Comparison of ENCODE assay signal across 14 cellular contexts in genomic region chr1:224181453-224181810, GRCh38. TPM values are rescaled to one million over a fixed set of nuclear protein-coding genes. Genes with fewer than 3 reads are reported as not detected.
DNase-seq lines count a peak whose midpoint lies in the region; ATAC-seq, FAIRE-seq and TF ChIP-seq lines count a peak whose summit lies in the region.
"Had no signal": no experiment of that assay in that cellular context is flagged by ENCODE, and none has a peak within 500 bp of the region (broad histone marks: within the 10 kb centered on the region; RNA-seq: fewer than 3 reads in every experiment).

No MANE protein-coding gene starts in this region.

- H3K4me1 ChIP-seq in keratinocyte (ENCODE audit: control insufficient read depth, extremely low read depth, insufficient read depth, low read length) (peaks cover 30% of the 10 kb centered on the region), small intestine (ENCODE audit: control insufficient read depth in 2 of 2, insufficient read depth in 1 of 2, low read depth in 1 of 2, low read length in 1 of 2) (peaks cover 0 to 3% of the 10 kb centered on the region in 2 donors)

- FAIRE-seq in keratinocyte (lab: Jason Lieb, UNC) (no peak), small intestine (lab: Jason Lieb, UNC) (no peak)

- peaks cover 32% of the 10 kb centered on the region for H3K4me1 Mint-ChIP-seq in activated naive CD4-positive, alpha-beta T cell treated with anti-CD3 and anti-CD28 coated beads for 36 hours (ENCODE audit: low read depth)
- H3K4me1 Mint-ChIP-seq in WTC11 (peaks cover 31% of the 10 kb centered on the region), type B pancreatic cell (ENCODE audit: unreplicated experiment) (peaks cover 16% of the 10 kb centered on the region)

- whole genome bisulfite sequencing in small intestine, 3 donors = 84 to 95% (median 94%) methylated on average over 4 of the region's 4 CpGs

- intact Hi-C loops in activated naive CD4-positive, alpha-beta T cell treated with anti-CD3 and anti-CD28 coated beads for 36 hours (cut with micrococcal nuclease) = loop anchor here (5.0 to 10.0 kb wide), 4 partner anchors 443 to 1467 kb away; partner anchors contain the start of genes AIDA, BROX, CAPN2 and LBR

- peaks cover 33% of the 10 kb centered on the region for H3K79me2 ChIP-seq in keratinocyte (ENCODE audit: control insufficient read depth, insufficient read depth, low read length)

- H3K27me3 ChIP-seq in keratinocyte (ENCODE audit: control insufficient read depth, extremely low read depth, insufficient read depth, low read length) (no peaks in the 10 kb centered on the region), small intestine (ENCODE audit: control insufficient read depth in 2 of 2, insufficient read depth in 2 of 2, low read length in 2 of 2) (no peaks in the 10 kb centered on the region)

- H3K27ac ChIP-seq in keratinocyte (ENCODE audit: control insufficient read depth, insufficient read depth, low read length) (peak overlapping the region; percentile 73), small intestine (ENCODE audit: low read depth in 1 of 2, low read length in 1 of 2) (peak overlapping the region in 1 of 2 donors; percentile 45)
- H3K27ac ChIP-seq: psoas muscle had no signal

- dilution Hi-C loops in keratinocyte (cut with MboI; ENCODE audit: extremely low pct_ligation_motif_present, low sequenced_read_pairs) = no loop called here

- peak overlapping the region; percentile 88 for H3K9ac ChIP-seq in keratinocyte (ENCODE audit: control insufficient read depth, extremely low read depth, insufficient read depth, low read length)

- no peak for ATAC-seq in WTC11
- ATAC-seq: psoas muscle, SK-N-SH treated with all-trans-retinoic acid at 6 μM for 48 hours had no signal

- H3K36me3 Mint-ChIP-seq in activated naive CD4-positive, alpha-beta T cell treated with anti-CD3 and anti-CD28 coated beads for 36 hours (ENCODE audit: low read depth) = peaks cover 2% of the 10 kb centered on the region
- H3K36me3 Mint-ChIP-seq in WTC11 (0 out of 2 replicates have a peak, but pooled peaks cover 2% of the 10 kb centered on the region), type B pancreatic cell (peaks cover 4% of the 10 kb centered on the region)

- H3K36me3 ChIP-seq in keratinocyte (ENCODE audit: control insufficient read depth in 2 of 2, extremely low read depth in 1 of 2, insufficient read depth in 2 of 2, low read length in 2 of 2) = no peaks in the 10 kb centered on the region
- H3K36me3 ChIP-seq in small intestine (ENCODE audit: control insufficient read depth in 2 of 2, insufficient read depth in 2 of 2, low read length in 2 of 2) = no peaks in the 10 kb centered on the region

- H3K4me3 ChIP-seq in keratinocyte (ENCODE audit: control insufficient read depth in 2 of 3, extremely low read depth in 1 of 3, insufficient read depth in 2 of 3, low read depth in 1 of 3, low read length in 3 of 3) (no peak overlapping the region), small intestine (ENCODE audit: low read depth in 1 of 2, low read length in 2 of 2) (no peak overlapping the region)

- peak overlapping the region; percentile 82 for H3K4me3 Mint-ChIP-seq in activated naive CD4-positive, alpha-beta T cell treated with anti-CD3 and anti-CD28 coated beads for 36 hours
- 0 out of 2 replicates have a peak overlapping the region, but pooled peaks have one; percentile 78 for H3K4me3 Mint-ChIP-seq in WTC11
- peak overlapping the region; percentile 85 for H3K4me3 Mint-ChIP-seq in type B pancreatic cell
- H3K4me3 Mint-ChIP-seq: dendritic cell treated with granulocyte-macrophage colony-stimulating factor and Interleukin-4, amounts not matched to agents 40 ng/mL and 50 ng/mL, for 4 days had no signal

- CTCF ChIA-PET in activated naive CD4-positive, alpha-beta T cell treated with anti-CD3 and anti-CD28 coated beads for 36 hours (lab: Charles Lee) = interaction anchor here (0.7 to 3.7 kb wide), 2 partner anchors 12 to 368 kb away, joined by 3 to 16 read pairs; no protein-coding TSS in a partner anchor
- CTCF ChIA-PET in WTC11 (lab: Charles Lee) = no interaction called here

- no peaks in the 10 kb centered on the region for H4K20me1 ChIP-seq in keratinocyte (ENCODE audit: control insufficient read depth, extremely low read depth, insufficient read depth, low read length)

- H3K27ac Mint-ChIP-seq in activated naive CD4-positive, alpha-beta T cell treated with anti-CD3 and anti-CD28 coated beads for 36 hours = no peak overlapping the region
- H3K27ac Mint-ChIP-seq in WTC11 = no peak overlapping the region
- peak overlapping the region; percentile 89 for H3K27ac Mint-ChIP-seq in type B pancreatic cell

- H3K27me3 Mint-ChIP-seq in activated naive CD4-positive, alpha-beta T cell treated with anti-CD3 and anti-CD28 coated beads for 36 hours (ENCODE audit: low read depth) = no peaks in the 10 kb centered on the region
- H3K27me3 Mint-ChIP-seq in WTC11 (ENCODE audit: low read depth) = no peaks in the 10 kb centered on the region; the same call in 1 of the 2 replicates
- no peaks in the 10 kb centered on the region for H3K27me3 Mint-ChIP-seq in type B pancreatic cell
- H3K27me3 Mint-ChIP-seq: dendritic cell treated with granulocyte-macrophage colony-stimulating factor and Interleukin-4, amounts not matched to agents 40 ng/mL and 50 ng/mL, for 4 days had no signal

- POLR2A ChIA-PET in WTC11 (lab: Charles Lee) = no interaction called here

- H2AFZ ChIP-seq in keratinocyte (ENCODE audit: control insufficient read depth, low read length) = peak overlapping the region; percentile 57

- TF ChIP-seq CTCF in WTC11 (IDR thresholded peaks at IDR 0.05) (no peak), keratinocyte (optimal IDR thresholded peaks at IDR 0.05 in 1 of 3, IDR thresholded peaks at IDR 0.05 in 1 of 3, conservative IDR thresholded peaks at IDR 0.05 in 1 of 3; ENCODE audit: extremely low read depth in 1 of 3, insufficient read depth in 2 of 3, low read length in 3 of 3) (no peak), type B pancreatic cell (conservative IDR thresholded peaks at IDR 0.05) (no peak)

- peak overlapping the region; percentile 86 for H3K4me2 ChIP-seq in keratinocyte (ENCODE audit: control insufficient read depth, extremely low read depth, insufficient read depth, low read depth, low read length)

- H3K9me3 Mint-ChIP-seq in activated naive CD4-positive, alpha-beta T cell treated with anti-CD3 and anti-CD28 coated beads for 36 hours = no peaks in the 10 kb centered on the region
- H3K9me3 Mint-ChIP-seq in WTC11 (no peaks in the 10 kb centered on the region), type B pancreatic cell (no peaks in the 10 kb centered on the region)
- H3K9me3 Mint-ChIP-seq: dendritic cell treated with granulocyte-macrophage colony-stimulating factor and Interleukin-4, amounts not matched to agents 40 ng/mL and 50 ng/mL, for 4 days had no signal

- H3K9me1 ChIP-seq in keratinocyte (ENCODE audit: control insufficient read depth, extremely low read depth, insufficient read depth, low read length) = no peaks in the 10 kb centered on the region

- DNase-seq in activated naive CD4-positive, alpha-beta T cell treated with anti-CD3 and anti-CD28 coated beads for 36 hours = no peak
- DNase-seq in activated naive CD4-positive, alpha-beta T cell treated with anti-CD3 and anti-CD28 coated beads, Interleukin-2, amount 50 U/mL, for 16 hours = no peak
- DNase-seq in WTC11 (ENCODE audit: low spot score) (no peak), keratinocyte (ENCODE audit: low read depth, low spot score) (no peak), type B pancreatic cell (ENCODE audit: extremely low spot score, unreplicated experiment) (no peak), small intestine (no peak), pons (ENCODE audit: low spot score) (no peak)
- DNase-seq in activated CD4-positive, CD25-positive, alpha-beta regulatory T cell treated with anti-CD3 and anti-CD28 coated beads, Interleukin-2, amount 50 U/mL, for 72 hours = no peak
- DNase-seq: anterior cingulate cortex, EL, OCI-M1, psoas muscle had no signal

- H3K9me3 ChIP-seq in keratinocyte (ENCODE audit: control insufficient read depth, low read depth, low read length) (no peaks in the 10 kb centered on the region), small intestine (ENCODE audit: control insufficient read depth, low read depth) (no peaks in the 10 kb centered on the region)
- H3K9me3 ChIP-seq: psoas muscle had no signal

TF ChIP-seq in WTC11, 78 proteins besides CTCF, POLR2A, EP300 and RAD21 (continues in another document):
- TF ChIP-seq, protein P1, sequence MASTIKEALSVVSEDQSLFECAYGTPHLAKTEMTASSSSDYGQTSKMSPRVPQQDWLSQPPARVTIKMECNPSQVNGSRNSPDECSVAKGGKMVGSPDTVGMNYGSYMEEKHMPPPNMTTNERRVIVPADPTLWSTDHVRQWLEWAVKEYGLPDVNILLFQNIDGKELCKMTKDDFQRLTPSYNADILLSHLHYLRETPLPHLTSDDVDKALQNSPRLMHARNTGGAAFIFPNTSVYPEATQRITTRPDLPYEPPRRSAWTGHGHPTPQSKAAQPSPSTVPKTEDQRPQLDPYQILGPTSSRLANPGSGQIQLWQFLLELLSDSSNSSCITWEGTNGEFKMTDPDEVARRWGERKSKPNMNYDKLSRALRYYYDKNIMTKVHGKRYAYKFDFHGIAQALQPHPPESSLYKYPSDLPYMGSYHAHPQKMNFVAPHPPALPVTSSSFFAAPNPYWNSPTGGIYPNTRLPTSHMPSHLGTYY (CRISPR knock-in tag; IDR thresholded peaks at IDR 0.05) = no peak
- TF ChIP-seq ZNF121 (CRISPR knock-in tag; IDR thresholded peaks at IDR 0.05) = no peak
- no peak for TF ChIP-seq SOX15 (CRISPR knock-in tag; IDR thresholded peaks at IDR 0.05)
- no peak for TF ChIP-seq ZNF416 (CRISPR knock-in tag; IDR thresholded peaks at IDR 0.05)

RNA-seq across cellular contexts. Expression of gene DEGS1, which starts 1.6 kb away (rescaled TPM):
- total RNA-seq in activated naive CD4-positive, alpha-beta T cell treated with anti-CD3 and anti-CD28 coated beads for 36 hours = 10 to 100 TPM in 1 of 2 experiments, 1 to 10 TPM in 1; 9.2 to 10.1 TPM
- total RNA-seq in WTC11 (2021) (30.2 to 31.6 TPM (median 30.7 TPM) in 3 replicates), type B pancreatic cell (ENCODE audit: low replicate concordance) (51.0 and 51.9 TPM in 2 replicates)
- polyA plus RNA-seq in keratinocyte (176 to 333 TPM (median 314 TPM) in 3 replicates), small intestine (10 to 100 TPM; 15.7 to 30.2 (median 19.5) TPM)
- 49.5 TPM for polyA plus RNA-seq in keratinocyte (2011; ENCODE audit: low read depth)
- 95.6 and 188 TPM in 2 replicates for polyA plus RNA-seq in keratinocyte (2011; cell fraction: cytosol; rRNA removed)
- polyA plus RNA-seq in keratinocyte (2011; cell fraction: nucleus; rRNA removed) = 471 and 566 TPM in 2 replicates
- polyA plus RNA-seq in keratinocyte (2012; ENCODE audit: low replicate concordance) = 88.8 and 134 TPM in 2 replicates
- 33.9 to 122 TPM (median 120 TPM) in 3 replicates for polyA minus RNA-seq in keratinocyte
- 73.1 TPM for polyA minus RNA-seq in keratinocyte (2011; cell fraction: cytosol; rRNA and poly(A)+ RNA removed)
- 161 and 310 TPM in 2 replicates for polyA minus RNA-seq in keratinocyte (2011; cell fraction: nucleus; rRNA and poly(A)+ RNA removed)
